17 cellular contexts compared by ENCODE assay signal in genomic region chr12:98259667-98260066, GRCh38.
"Had no signal": no experiment of that assay in that cellular context is flagged by ENCODE, and none has a peak within 500 bp of the region (broad histone marks: within the 10 kb centered on the region; RNA-seq: fewer than 3 reads in every experiment).

No MANE protein-coding gene starts in this region.

- H3K4me1 ChIP-seq: psoas muscle, upper lobe of left lung had no signal

- H3K36me3 ChIP-seq: esophagus muscularis mucosa, upper lobe of left lung had no signal

- H3K4me3 Mint-ChIP-seq: activated CD4-positive, alpha-beta memory T cell treated with anti-CD3 and anti-CD28 coated beads for 36 hours; activated naive CD8-positive, alpha-beta T cell treated with anti-CD3 and anti-CD28 coated beads, Interleukin-2, amount 10 ng/mL, durations not matched to agents 7 days and 5 days; naive thymus-derived CD8-positive, alpha-beta T cell had no signal

- ATAC-seq: left colon; mucosa of descending colon; naive thymus-derived CD8-positive, alpha-beta T cell; psoas muscle; stimulated activated naive CD8-positive, alpha-beta T cell treated with anti-CD3 and anti-CD28 coated beads, Interleukin-15, Interleukin-2, amounts not matched to agents 100 U/mL and 50 U/mL, for 24 hours had no signal

- H3K27ac ChIP-seq: dorsolateral prefrontal cortex, esophagus muscularis mucosa, psoas muscle, upper lobe of left lung, VCaP had no signal

- H3K27ac Mint-ChIP-seq: activated CD4-positive, alpha-beta memory T cell treated with anti-CD3 and anti-CD28 coated beads for 36 hours; activated naive CD8-positive, alpha-beta T cell treated with anti-CD3 and anti-CD28 coated beads, Interleukin-2, amount 10 ng/mL, durations not matched to agents 7 days and 5 days; naive thymus-derived CD8-positive, alpha-beta T cell had no signal

- H3K9me3 ChIP-seq: esophagus muscularis mucosa, mucosa of descending colon, psoas muscle, upper lobe of left lung had no signal

- DNase-seq: activated CD4-positive, alpha-beta memory T cell treated with anti-CD3 and anti-CD28 coated beads for 36 hours; activated naive CD8-positive, alpha-beta T cell treated with anti-CD3 and anti-CD28 coated beads, Interleukin-2, amount 10 ng/mL, durations not matched to agents 7 days and 5 days; anterior cingulate cortex; dorsolateral prefrontal cortex; head of caudate nucleus; left colon; mucosa of descending colon; naive thymus-derived CD8-positive, alpha-beta T cell; nucleus accumbens; psoas muscle; stimulated activated CD4-positive, alpha-beta T cell treated with anti-CD3 and anti-CD28 coated beads, Interleukin-2, amount 100 ng/mL, for 48 hours; stimulated activated CD8-positive, alpha-beta memory T cell treated with anti-CD3 and anti-CD28 coated beads, Interleukin-4, amount 100 ng/mL, for 48 hours; stimulated activated naive CD8-positive, alpha-beta T cell treated with anti-CD3 and anti-CD28 coated beads, Interleukin-15, Interleukin-2, amounts not matched to agents 100 U/mL and 50 U/mL, for 24 hours; T1000; upper lobe of left lung had no signal

- H3K36me3 Mint-ChIP-seq: activated CD4-positive, alpha-beta memory T cell treated with anti-CD3 and anti-CD28 coated beads for 36 hours; activated naive CD8-positive, alpha-beta T cell treated with anti-CD3 and anti-CD28 coated beads, Interleukin-2, amount 10 ng/mL, durations not matched to agents 7 days and 5 days; naive thymus-derived CD8-positive, alpha-beta T cell had no signal

- H3K27me3 Mint-ChIP-seq: activated naive CD8-positive, alpha-beta T cell treated with anti-CD3 and anti-CD28 coated beads, Interleukin-2, amount 10 ng/mL, durations not matched to agents 7 days and 5 days had no signal

- H3K4me1 Mint-ChIP-seq: activated naive CD8-positive, alpha-beta T cell treated with anti-CD3 and anti-CD28 coated beads, Interleukin-2, amount 10 ng/mL, durations not matched to agents 7 days and 5 days had no signal

- H3K4me3 ChIP-seq: dorsolateral prefrontal cortex, mucosa of descending colon, psoas muscle, upper lobe of left lung had no signal

- H3K9me3 Mint-ChIP-seq: activated CD4-positive, alpha-beta memory T cell treated with anti-CD3 and anti-CD28 coated beads for 36 hours; activated naive CD8-positive, alpha-beta T cell treated with anti-CD3 and anti-CD28 coated beads, Interleukin-2, amount 10 ng/mL, durations not matched to agents 7 days and 5 days; naive thymus-derived CD8-positive, alpha-beta T cell had no signal
